In genomic region chr21:34280389-34280795, GRCh38 we compare ENCODE assay signal across 19 cellular contexts.
A peak's percentile ranks its signal among the peaks of the same experiment; 100 is the strongest.
DNase-seq lines count a peak whose midpoint lies in the region; ATAC-seq and TF ChIP-seq lines count a peak whose summit lies in the region.
"Had no signal": no experiment of that assay in that cellular context is flagged by ENCODE, and none has a peak within 500 bp of the region (broad histone marks: within the 10 kb centered on the region; RNA-seq: fewer than 3 reads in every experiment).

No MANE protein-coding gene starts in this region.

- H3K27me3 Mint-ChIP-seq in activated CD8-positive, alpha-beta memory T cell treated with anti-CD3 and anti-CD28 coated beads, Interleukin-2, amount 10 ng/mL, durations not matched to agents 7 days and 5 days, result no peaks in the 10 kb centered on the region
- peaks cover 8% of the 10 kb centered on the region for H3K27me3 Mint-ChIP-seq in activated T-cell treated with anti-CD3 and anti-CD28 coated beads, Interleukin-2, amount 50 U/mL, for 4 hours (ENCODE audit: low read depth)
- H3K27me3 Mint-ChIP-seq: activated naive CD8-positive, alpha-beta T cell treated with anti-CD3 and anti-CD28 coated beads for 36 hours; T-helper 17 cell had no signal

- no peaks in the 10 kb centered on the region for H3K9me3 Mint-ChIP-seq in activated CD8-positive, alpha-beta memory T cell treated with anti-CD3 and anti-CD28 coated beads, Interleukin-2, amount 10 ng/mL, durations not matched to agents 7 days and 5 days (ENCODE audit: low read depth)
- no peaks in the 10 kb centered on the region for H3K9me3 Mint-ChIP-seq in activated T-cell treated with anti-CD3 and anti-CD28 coated beads, Interleukin-2, amount 50 U/mL, for 4 hours
- H3K9me3 Mint-ChIP-seq: activated naive CD8-positive, alpha-beta T cell treated with anti-CD3 and anti-CD28 coated beads for 36 hours; immature natural killer cell had no signal

- TF ChIP-seq POLR2A in upper lobe of left lung (IDR thresholded peaks at IDR 0.05), result no peak

- peaks cover 9% of the 10 kb centered on the region for H3K4me1 Mint-ChIP-seq in activated CD8-positive, alpha-beta memory T cell treated with anti-CD3 and anti-CD28 coated beads, Interleukin-2, amount 10 ng/mL, durations not matched to agents 7 days and 5 days
- peaks cover 6% of the 10 kb centered on the region for H3K4me1 Mint-ChIP-seq in activated T-cell treated with anti-CD3 and anti-CD28 coated beads, Interleukin-2, amount 50 U/mL, for 4 hours (ENCODE audit: low read depth)
- H3K4me1 Mint-ChIP-seq: activated naive CD8-positive, alpha-beta T cell treated with anti-CD3 and anti-CD28 coated beads for 36 hours; CD8-positive, alpha-beta memory T cell; immature natural killer cell; naive thymus-derived CD8-positive, alpha-beta T cell; T-helper 17 cell had no signal

- 73 to 82% methylated on average over 5 to 6 of the region's 6 CpGs for WGBS in upper lobe of left lung, 2 donors

- H3K27ac ChIP-seq in upper lobe of left lung, result no peak overlapping the region
- H3K27ac ChIP-seq: 22Rv1, coronary artery had no signal

- peaks cover 3% of the 10 kb centered on the region for H3K36me3 Mint-ChIP-seq in activated CD8-positive, alpha-beta memory T cell treated with anti-CD3 and anti-CD28 coated beads, Interleukin-2, amount 10 ng/mL, durations not matched to agents 7 days and 5 days
- no peaks in the 10 kb centered on the region for H3K36me3 Mint-ChIP-seq in activated T-cell treated with anti-CD3 and anti-CD28 coated beads, Interleukin-2, amount 50 U/mL, for 4 hours (ENCODE audit: insufficient read depth)
- H3K36me3 Mint-ChIP-seq: activated naive CD8-positive, alpha-beta T cell treated with anti-CD3 and anti-CD28 coated beads for 36 hours had no signal

- H3K27ac Mint-ChIP-seq in activated CD8-positive, alpha-beta memory T cell treated with anti-CD3 and anti-CD28 coated beads, Interleukin-2, amount 10 ng/mL, durations not matched to agents 7 days and 5 days, result no peak overlapping the region
- H3K27ac Mint-ChIP-seq: activated naive CD8-positive, alpha-beta T cell treated with anti-CD3 and anti-CD28 coated beads for 36 hours; immature natural killer cell; naive thymus-derived CD8-positive, alpha-beta T cell; T-helper 17 cell had no signal

- H3K36me3 ChIP-seq in upper lobe of left lung, result no peaks in the 10 kb centered on the region

- H3K9me3 ChIP-seq in upper lobe of left lung, result no peaks in the 10 kb centered on the region

- peak; percentile 56 to 73 for ATAC-seq in upper lobe of left lung (ENCODE audit: low FRiP score in 2 of 2)
- no peak for ATAC-seq in activated CD8-positive, alpha-beta memory T cell treated with anti-CD3 and anti-CD28 coated beads, Interleukin-2, amount 10 ng/mL, durations not matched to agents 7 days and 5 days
- ATAC-seq in activated T-cell treated with anti-CD3 and anti-CD28 coated beads, Interleukin-2, amount 50 U/mL, for 4 hours, result no peak
- ATAC-seq: naive thymus-derived CD8-positive, alpha-beta T cell; stimulated activated naive CD8-positive, alpha-beta T cell treated with anti-CD3 and anti-CD28 coated beads, Interleukin-15, Interleukin-2, amounts not matched to agents 100 U/mL and 50 U/mL, for 24 hours; T-helper 17 cell had no signal

- CTCF ChIA-PET in activated CD8-positive, alpha-beta memory T cell treated with anti-CD3 and anti-CD28 coated beads, Interleukin-2, amount 10 ng/mL, durations not matched to agents 7 days and 5 days (lab: Charles Lee), result no interaction called here

- TF ChIP-seq CTCF in upper lobe of left lung (IDR thresholded peaks at IDR 0.05), result no peak

- no peaks in the 10 kb centered on the region for H3K4me1 ChIP-seq in upper lobe of left lung

- peak; percentile 29 for DNase-seq in DMS 273 (lab: John Stamatoyannopoulos, UW; ENCODE audit: unreplicated experiment)
- no peak for DNase-seq in DMS 273 treated with DMSO at 0.1 percent for 48 hours (lab: John Stamatoyannopoulos, UW)
- peak; percentile 66 for DNase-seq in fibroblast of the conjunctiva (ENCODE audit: low read depth)
- DNase-seq in medulla oblongata (ENCODE audit: extremely low spot score), result peak; percentile 14
- DNase-seq in upper lobe of left lung, result no peak
- DNase-seq in activated CD8-positive, alpha-beta memory T cell treated with anti-CD3 and anti-CD28 coated beads, Interleukin-2, amount 10 ng/mL, durations not matched to agents 7 days and 5 days, result no peak
- DNase-seq in COLO829 (ENCODE audit: low spot score), result no peak
- DNase-seq in activated T-cell treated with anti-CD3 and anti-CD28 coated beads, Interleukin-2, amount 50 U/mL, for 4 hours, result no peak
- DNase-seq: activated naive CD8-positive, alpha-beta T cell treated with anti-CD3 and anti-CD28 coated beads for 36 hours; CD8-positive, alpha-beta memory T cell; GF-D8; immature natural killer cell; naive thymus-derived CD8-positive, alpha-beta T cell; NCI-H1105 treated with DMSO at 0.1 percent for 48 hours; NCI-H510A; stimulated activated naive CD8-positive, alpha-beta T cell treated with anti-CD3 and anti-CD28 coated beads, Interleukin-15, Interleukin-2, amounts not matched to agents 100 U/mL and 50 U/mL, for 24 hours; T-helper 17 cell had no signal

- H3K27me3 ChIP-seq in upper lobe of left lung, result no peaks in the 10 kb centered on the region

- H3K4me3 Mint-ChIP-seq in activated CD8-positive, alpha-beta memory T cell treated with anti-CD3 and anti-CD28 coated beads, Interleukin-2, amount 10 ng/mL, durations not matched to agents 7 days and 5 days, result no peak overlapping the region
- no peak overlapping the region for H3K4me3 Mint-ChIP-seq in activated T-cell treated with anti-CD3 and anti-CD28 coated beads, Interleukin-2, amount 50 U/mL, for 4 hours
- H3K4me3 Mint-ChIP-seq: activated naive CD8-positive, alpha-beta T cell treated with anti-CD3 and anti-CD28 coated beads for 36 hours; CD8-positive, alpha-beta memory T cell; immature natural killer cell; naive thymus-derived CD8-positive, alpha-beta T cell; T-helper 17 cell had no signal

- no peak for TF ChIP-seq EP300 in upper lobe of left lung (IDR thresholded peaks at IDR 0.05)

- H3K4me3 ChIP-seq in upper lobe of left lung, result no peak overlapping the region
- H3K4me3 ChIP-seq: coronary artery had no signal

Comparison
In these comparisons a context has a peak if more than half of its experiments do, and no peak if none do; other contexts are left out.
1. DNase-seq: peak in DMS 273 (single experiment), fibroblast of the conjunctiva (single experiment) and medulla oblongata (single experiment); none in DMS 273 treated with DMSO at 0.1 percent for 48 hours (single experiment), upper lobe of left lung (0 of 2), activated CD8-positive, alpha-beta memory T cell treated with anti-CD3 and anti-CD28 coated beads, Interleukin-2, amount 10 ng/mL, durations not matched to agents 7 days and 5 days (single experiment), COLO829 (single experiment) and activated T-cell treated with anti-CD3 and anti-CD28 coated beads, Interleukin-2, amount 50 U/mL, for 4 hours (single experiment).
2. ATAC-seq: peak in upper lobe of left lung (2 of 2); none in activated CD8-positive, alpha-beta memory T cell treated with anti-CD3 and anti-CD28 coated beads, Interleukin-2, amount 10 ng/mL, durations not matched to agents 7 days and 5 days (single experiment) and activated T-cell treated with anti-CD3 and anti-CD28 coated beads, Interleukin-2, amount 50 U/mL, for 4 hours (0 of 2).